Comparison of ENCODE assay signal across 19 cellular contexts in genomic region chr22:39616781-39617180, GRCh38. TPM values are rescaled to one million over a fixed set of nuclear protein-coding genes. Genes with fewer than 3 reads are reported as not detected.
"Had no signal": no experiment of that assay in that cellular context is flagged by ENCODE, and none has a peak within 500 bp of the region (broad histone marks: within the 10 kb centered on the region; RNA-seq: fewer than 3 reads in every experiment).

No MANE protein-coding gene starts in this region.

- H3K9me3 ChIP-seq: prostate gland, thyroid gland had no signal

- H3K4me2 ChIP-seq: smooth muscle cell had no signal

- H3K27ac ChIP-seq: prostate gland, right atrium auricular region, stomach, thyroid gland had no signal

- H3K4me3 ChIP-seq: prostate gland, right atrium auricular region, smooth muscle cell, stomach, thyroid gland had no signal

- H3K4me3 Mint-ChIP-seq: effector memory CD8-positive, alpha-beta T cell; immature natural killer cell had no signal

- H3K9me3 Mint-ChIP-seq: effector memory CD8-positive, alpha-beta T cell had no signal

- DNase-seq: cerebellar nuclear complex; cortex of kidney; effector memory CD8-positive, alpha-beta T cell; immature natural killer cell; mesenchymal stem cell; midbrain; naive thymus-derived CD4-positive, alpha-beta T cell; stimulated activated CD8-positive, alpha-beta memory T cell treated with anti-CD3 and anti-CD28 coated beads, Interleukin-4, amount 100 ng/mL, for 48 hours; stomach; trophoblast cell had no signal

- H3K27me3 ChIP-seq: thyroid gland had no signal

- H3K36me3 ChIP-seq: prostate gland, right atrium auricular region, stomach, thyroid gland had no signal

- H3K27ac Mint-ChIP-seq: effector memory CD8-positive, alpha-beta T cell; immature natural killer cell; naive thymus-derived CD4-positive, alpha-beta T cell had no signal

- H3K4me1 ChIP-seq: prostate gland, right atrium auricular region, thyroid gland had no signal

- ATAC-seq: effector memory CD8-positive, alpha-beta T cell; left lobe of liver; naive thymus-derived CD4-positive, alpha-beta T cell; sciatic nerve had no signal

RNA-seq across cellular contexts. Expression of gene CACNA1I, which starts 46.2 kb away (rescaled TPM):
- total RNA-seq: dermis microvascular lymphatic vessel endothelial cell, fibroblast of villous mesenchyme, lung microvascular endothelial cell, smooth muscle cell had no signal
